Comparison of ENCODE assay signal across 3 cellular contexts in genomic region chr3:120604784-120605183, GRCh38.
TF ChIP-seq lines count a peak whose summit lies in the region.

No MANE protein-coding gene starts in this region.

TF ChIP-seq in GM23338, 12 proteins besides CTCF, POLR2A, EP300 and RAD21 (continues in another document):
- TF ChIP-seq ETS1 (IDR thresholded peaks at IDR 0.05), result no peak
- TF ChIP-seq, protein P1, sequence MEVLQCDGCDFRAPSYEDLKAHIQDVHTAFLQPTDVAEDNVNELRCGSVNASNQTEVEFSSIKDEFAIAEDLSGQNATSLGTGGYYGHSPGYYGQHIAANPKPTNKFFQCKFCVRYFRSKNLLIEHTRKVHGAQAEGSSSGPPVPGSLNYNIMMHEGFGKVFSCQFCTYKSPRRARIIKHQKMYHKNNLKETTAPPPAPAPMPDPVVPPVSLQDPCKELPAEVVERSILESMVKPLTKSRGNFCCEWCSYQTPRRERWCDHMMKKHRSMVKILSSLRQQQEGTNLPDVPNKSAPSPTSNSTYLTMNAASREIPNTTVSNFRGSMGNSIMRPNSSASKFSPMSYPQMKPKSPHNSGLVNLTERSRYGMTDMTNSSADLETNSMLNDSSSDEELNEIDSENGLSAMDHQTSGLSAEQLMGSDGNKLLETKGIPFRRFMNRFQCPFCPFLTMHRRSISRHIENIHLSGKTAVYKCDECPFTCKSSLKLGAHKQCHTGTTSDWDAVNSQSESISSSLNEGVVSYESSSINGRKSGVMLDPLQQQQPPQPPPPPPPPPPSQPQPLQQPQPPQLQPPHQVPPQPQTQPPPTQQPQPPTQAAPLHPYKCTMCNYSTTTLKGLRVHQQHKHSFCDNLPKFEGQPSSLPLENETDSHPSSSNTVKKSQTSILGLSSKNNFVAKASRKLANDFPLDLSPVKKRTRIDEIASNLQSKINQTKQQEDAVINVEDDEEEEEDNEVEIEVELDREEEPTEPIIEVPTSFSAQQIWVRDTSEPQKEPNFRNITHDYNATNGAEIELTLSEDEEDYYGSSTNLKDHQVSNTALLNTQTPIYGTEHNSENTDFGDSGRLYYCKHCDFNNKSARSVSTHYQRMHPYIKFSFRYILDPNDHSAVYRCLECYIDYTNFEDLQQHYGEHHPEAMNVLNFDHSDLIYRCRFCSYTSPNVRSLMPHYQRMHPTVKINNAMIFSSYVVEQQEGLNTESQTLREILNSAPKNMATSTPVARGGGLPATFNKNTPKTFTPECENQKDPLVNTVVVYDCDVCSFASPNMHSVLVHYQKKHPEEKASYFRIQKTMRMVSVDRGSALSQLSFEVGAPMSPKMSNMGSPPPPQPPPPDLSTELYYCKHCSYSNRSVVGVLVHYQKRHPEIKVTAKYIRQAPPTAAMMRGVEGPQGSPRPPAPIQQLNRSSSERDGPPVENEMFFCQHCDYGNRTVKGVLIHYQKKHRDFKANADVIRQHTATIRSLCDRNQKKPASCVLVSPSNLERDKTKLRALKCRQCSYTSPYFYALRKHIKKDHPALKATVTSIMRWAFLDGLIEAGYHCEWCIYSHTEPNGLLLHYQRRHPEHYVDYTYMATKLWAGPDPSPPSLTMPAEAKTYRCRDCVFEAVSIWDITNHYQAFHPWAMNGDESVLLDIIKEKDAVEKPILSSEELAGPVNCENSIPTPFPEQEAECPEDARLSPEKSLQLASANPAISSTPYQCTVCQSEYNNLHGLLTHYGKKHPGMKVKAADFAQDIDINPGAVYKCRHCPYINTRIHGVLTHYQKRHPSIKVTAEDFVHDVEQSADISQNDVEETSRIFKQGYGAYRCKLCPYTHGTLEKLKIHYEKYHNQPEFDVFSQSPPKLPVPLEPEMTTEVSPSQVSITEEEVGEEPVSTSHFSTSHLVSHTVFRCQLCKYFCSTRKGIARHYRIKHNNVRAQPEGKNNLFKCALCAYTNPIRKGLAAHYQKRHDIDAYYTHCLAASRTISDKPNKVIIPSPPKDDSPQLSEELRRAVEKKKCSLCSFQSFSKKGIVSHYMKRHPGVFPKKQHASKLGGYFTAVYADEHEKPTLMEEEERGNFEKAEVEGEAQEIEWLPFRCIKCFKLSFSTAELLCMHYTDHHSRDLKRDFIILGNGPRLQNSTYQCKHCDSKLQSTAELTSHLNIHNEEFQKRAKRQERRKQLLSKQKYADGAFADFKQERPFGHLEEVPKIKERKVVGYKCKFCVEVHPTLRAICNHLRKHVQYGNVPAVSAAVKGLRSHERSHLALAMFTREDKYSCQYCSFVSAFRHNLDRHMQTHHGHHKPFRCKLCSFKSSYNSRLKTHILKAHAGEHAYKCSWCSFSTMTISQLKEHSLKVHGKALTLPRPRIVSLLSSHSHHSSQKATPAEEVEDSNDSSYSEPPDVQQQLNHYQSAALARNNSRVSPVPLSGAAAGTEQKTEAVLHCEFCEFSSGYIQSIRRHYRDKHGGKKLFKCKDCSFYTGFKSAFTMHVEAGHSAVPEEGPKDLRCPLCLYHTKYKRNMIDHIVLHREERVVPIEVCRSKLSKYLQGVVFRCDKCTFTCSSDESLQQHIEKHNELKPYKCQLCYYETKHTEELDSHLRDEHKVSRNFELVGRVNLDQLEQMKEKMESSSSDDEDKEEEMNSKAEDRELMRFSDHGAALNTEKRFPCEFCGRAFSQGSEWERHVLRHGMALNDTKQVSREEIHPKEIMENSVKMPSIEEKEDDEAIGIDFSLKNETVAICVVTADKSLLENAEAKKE (CRISPR knock-in tag; IDR thresholded peaks at IDR 0.05), result no peak
- TF ChIP-seq ZNF114 (CRISPR knock-in tag; IDR thresholded peaks at IDR 0.05), result no peak
- no peak for TF ChIP-seq JUNB (IDR thresholded peaks at IDR 0.05; ENCODE audit: unreplicated experiment)
- TF ChIP-seq NANOG (IDR thresholded peaks at IDR 0.05; ENCODE audit: borderline replicate concordance), result no peak

TF ChIP-seq in WTC11, 78 proteins besides CTCF, POLR2A, EP300 and RAD21 (continued from another document):
- TF ChIP-seq MLX (CRISPR knock-in tag; IDR thresholded peaks at IDR 0.05), result no peak
- no peak for TF ChIP-seq MAX (CRISPR knock-in tag; IDR thresholded peaks at IDR 0.05)
- TF ChIP-seq, protein P2, sequence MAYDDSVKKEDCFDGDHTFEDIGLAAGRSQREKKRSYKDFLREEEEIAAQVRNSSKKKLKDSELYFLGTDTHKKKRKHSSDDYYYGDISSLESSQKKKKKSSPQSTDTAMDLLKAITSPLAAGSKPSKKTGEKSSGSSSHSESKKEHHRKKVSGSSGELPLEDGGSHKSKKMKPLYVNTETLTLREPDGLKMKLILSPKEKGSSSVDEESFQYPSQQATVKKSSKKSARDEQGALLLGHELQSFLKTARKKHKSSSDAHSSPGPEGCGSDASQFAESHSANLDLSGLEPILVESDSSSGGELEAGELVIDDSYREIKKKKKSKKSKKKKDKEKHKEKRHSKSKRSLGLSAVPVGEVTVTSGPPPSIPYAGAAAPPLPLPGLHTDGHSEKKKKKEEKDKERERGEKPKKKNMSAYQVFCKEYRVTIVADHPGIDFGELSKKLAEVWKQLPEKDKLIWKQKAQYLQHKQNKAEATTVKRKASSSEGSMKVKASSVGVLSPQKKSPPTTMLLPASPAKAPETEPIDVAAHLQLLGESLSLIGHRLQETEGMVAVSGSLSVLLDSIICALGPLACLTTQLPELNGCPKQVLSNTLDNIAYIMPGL (CRISPR knock-in tag; IDR thresholded peaks at IDR 0.05), result no peak
- no peak for TF ChIP-seq CREB1 (CRISPR knock-in tag; IDR thresholded peaks at IDR 0.05)
- TF ChIP-seq PRRX2 (CRISPR knock-in tag; IDR thresholded peaks at IDR 0.05), result no peak
- TF ChIP-seq, protein P3, sequence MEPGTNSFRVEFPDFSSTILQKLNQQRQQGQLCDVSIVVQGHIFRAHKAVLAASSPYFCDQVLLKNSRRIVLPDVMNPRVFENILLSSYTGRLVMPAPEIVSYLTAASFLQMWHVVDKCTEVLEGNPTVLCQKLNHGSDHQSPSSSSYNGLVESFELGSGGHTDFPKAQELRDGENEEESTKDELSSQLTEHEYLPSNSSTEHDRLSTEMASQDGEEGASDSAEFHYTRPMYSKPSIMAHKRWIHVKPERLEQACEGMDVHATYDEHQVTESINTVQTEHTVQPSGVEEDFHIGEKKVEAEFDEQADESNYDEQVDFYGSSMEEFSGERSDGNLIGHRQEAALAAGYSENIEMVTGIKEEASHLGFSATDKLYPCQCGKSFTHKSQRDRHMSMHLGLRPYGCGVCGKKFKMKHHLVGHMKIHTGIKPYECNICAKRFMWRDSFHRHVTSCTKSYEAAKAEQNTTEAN (CRISPR knock-in tag; IDR thresholded peaks at IDR 0.05), result no peak
- TF ChIP-seq, protein P4, sequence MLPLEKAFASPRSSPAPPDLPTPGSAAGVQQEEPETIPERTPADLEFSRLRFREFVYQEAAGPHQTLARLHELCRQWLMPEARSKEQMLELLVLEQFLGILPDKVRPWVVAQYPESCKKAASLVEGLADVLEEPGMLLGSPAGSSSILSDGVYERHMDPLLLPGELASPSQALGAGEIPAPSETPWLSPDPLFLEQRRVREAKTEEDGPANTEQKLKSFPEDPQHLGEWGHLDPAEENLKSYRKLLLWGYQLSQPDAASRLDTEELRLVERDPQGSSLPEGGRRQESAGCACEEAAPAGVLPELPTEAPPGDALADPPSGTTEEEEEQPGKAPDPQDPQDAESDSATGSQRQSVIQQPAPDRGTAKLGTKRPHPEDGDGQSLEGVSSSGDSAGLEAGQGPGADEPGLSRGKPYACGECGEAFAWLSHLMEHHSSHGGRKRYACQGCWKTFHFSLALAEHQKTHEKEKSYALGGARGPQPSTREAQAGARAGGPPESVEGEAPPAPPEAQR (CRISPR knock-in tag; IDR thresholded peaks at IDR 0.05), result no peak
- TF ChIP-seq ZNF317 (CRISPR knock-in tag; IDR thresholded peaks at IDR 0.05; ENCODE audit: borderline replicate concordance, low read depth), result no peak
- no peak for TF ChIP-seq EMX1 (CRISPR knock-in tag; IDR thresholded peaks at IDR 0.05)
- TF ChIP-seq, protein P5, sequence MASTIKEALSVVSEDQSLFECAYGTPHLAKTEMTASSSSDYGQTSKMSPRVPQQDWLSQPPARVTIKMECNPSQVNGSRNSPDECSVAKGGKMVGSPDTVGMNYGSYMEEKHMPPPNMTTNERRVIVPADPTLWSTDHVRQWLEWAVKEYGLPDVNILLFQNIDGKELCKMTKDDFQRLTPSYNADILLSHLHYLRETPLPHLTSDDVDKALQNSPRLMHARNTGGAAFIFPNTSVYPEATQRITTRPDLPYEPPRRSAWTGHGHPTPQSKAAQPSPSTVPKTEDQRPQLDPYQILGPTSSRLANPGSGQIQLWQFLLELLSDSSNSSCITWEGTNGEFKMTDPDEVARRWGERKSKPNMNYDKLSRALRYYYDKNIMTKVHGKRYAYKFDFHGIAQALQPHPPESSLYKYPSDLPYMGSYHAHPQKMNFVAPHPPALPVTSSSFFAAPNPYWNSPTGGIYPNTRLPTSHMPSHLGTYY (CRISPR knock-in tag; IDR thresholded peaks at IDR 0.05), result no peak
- TF ChIP-seq GABPB1 (CRISPR knock-in tag; IDR thresholded peaks at IDR 0.05), result no peak

TF ChIP-seq in HepG2, 621 proteins besides CTCF, POLR2A, EP300 and RAD21 (continued from another document):
- TF ChIP-seq, protein P6, sequence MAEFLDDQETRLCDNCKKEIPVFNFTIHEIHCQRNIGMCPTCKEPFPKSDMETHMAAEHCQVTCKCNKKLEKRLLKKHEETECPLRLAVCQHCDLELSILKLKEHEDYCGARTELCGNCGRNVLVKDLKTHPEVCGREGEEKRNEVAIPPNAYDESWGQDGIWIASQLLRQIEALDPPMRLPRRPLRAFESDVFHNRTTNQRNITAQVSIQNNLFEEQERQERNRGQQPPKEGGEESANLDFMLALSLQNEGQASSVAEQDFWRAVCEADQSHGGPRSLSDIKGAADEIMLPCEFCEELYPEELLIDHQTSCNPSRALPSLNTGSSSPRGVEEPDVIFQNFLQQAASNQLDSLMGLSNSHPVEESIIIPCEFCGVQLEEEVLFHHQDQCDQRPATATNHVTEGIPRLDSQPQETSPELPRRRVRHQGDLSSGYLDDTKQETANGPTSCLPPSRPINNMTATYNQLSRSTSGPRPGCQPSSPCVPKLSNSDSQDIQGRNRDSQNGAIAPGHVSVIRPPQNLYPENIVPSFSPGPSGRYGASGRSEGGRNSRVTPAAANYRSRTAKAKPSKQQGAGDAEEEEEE (CRISPR knock-in tag; IDR thresholded peaks at IDR 0.05; ENCODE audit: borderline replicate concordance), result no peak
- TF ChIP-seq GATA4 (IDR thresholded peaks at IDR 0.05; ENCODE audit: borderline replicate concordance, low read depth), result no peak
- TF ChIP-seq ZBTB1 (CRISPR knock-in tag; IDR thresholded peaks at IDR 0.05; ENCODE audit: borderline replicate concordance), result no peak
